Comparison of ENCODE assay signal across 1 cellular context in genomic region chr22:39693943-39694500, GRCh38.
TF ChIP-seq lines count a peak whose summit lies in the region.

No MANE protein-coding gene starts in this region.

TF ChIP-seq in HCT116, 20 proteins besides CTCF, POLR2A, EP300 and RAD21 (continued from another document):
- TF ChIP-seq REST (IDR thresholded peaks at IDR 0.05; ENCODE audit: low read depth): no peak
- no peak for TF ChIP-seq EZH2 (IDR thresholded peaks at IDR 0.05)
- TF ChIP-seq SP1 (IDR thresholded peaks at IDR 0.05; ENCODE audit: low read depth): no peak
- TF ChIP-seq CEBPB (IDR thresholded peaks at IDR 0.05; ENCODE audit: low read depth): no peak
- no peak for TF ChIP-seq EZH2phosphoT487 (IDR thresholded peaks at IDR 0.05; ENCODE audit: borderline replicate concordance)
